ENCODE assay signal across 9 cellular contexts in the genomic region with DNA sequence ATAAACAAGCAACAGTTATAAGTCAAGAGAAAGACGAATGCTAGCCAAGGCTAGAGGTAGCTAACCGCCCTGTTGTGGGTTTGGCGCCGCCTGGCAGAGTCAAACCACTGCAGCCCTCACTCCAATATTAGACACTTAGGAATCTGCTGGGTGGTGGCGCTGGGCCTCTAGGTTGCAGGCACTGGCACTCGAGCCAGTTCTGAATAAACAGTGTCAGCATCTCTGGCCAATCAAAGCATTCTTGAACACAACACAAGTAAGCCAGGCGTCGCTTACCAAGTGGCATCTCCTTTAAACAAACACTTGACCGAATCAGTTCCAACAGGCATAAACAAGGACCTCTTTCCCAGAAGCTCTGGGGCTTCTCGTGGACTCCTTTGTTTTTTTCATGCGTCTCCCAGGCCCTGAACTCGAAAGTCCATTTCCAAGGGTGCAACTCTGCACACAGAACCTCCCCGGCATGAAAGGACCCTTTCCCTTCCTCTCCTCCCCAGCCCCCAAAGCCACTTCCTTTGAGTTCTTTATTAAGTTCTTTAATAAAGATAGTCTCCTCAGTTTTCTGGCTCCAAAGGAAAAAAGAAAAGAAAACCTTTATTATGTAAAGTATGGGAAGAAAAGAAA.
A peak's percentile ranks its signal among the peaks of the same experiment; 100 is the strongest.
DNase-seq lines count a peak whose midpoint lies in the region; ATAC-seq and TF ChIP-seq lines count a peak whose summit lies in the region.
"Had no signal": no experiment of that assay in that cellular context is flagged by ENCODE, and none has a peak within 500 bp of the region (broad histone marks: within the 10 kb centered on the region; RNA-seq: fewer than 3 reads in every experiment).

No MANE protein-coding gene starts in this region.

- no peaks in the 10 kb centered on the region for H3K27me3 ChIP-seq in transverse colon

- H3K27ac ChIP-seq in coronary artery (peak overlapping the region; percentile 78 to 80), transverse colon (peak overlapping the region; percentile 61 to 87 (median 69))

- H3K36me3 ChIP-seq in transverse colon: no peaks in the 10 kb centered on the region

- in situ Hi-C loops in transverse colon (cut with MboI; ENCODE audit: low pct_ligation_motif_present in 1 of 4, low pct_unique_long_range_greater_than_20kb in 1 of 4, low sequenced_read_pairs in 3 of 4): loop anchor here in 1 of 4 donors (25.0 kb wide), 1 partner anchor 394 kb away; no protein-coding TSS in a partner anchor

- 52 to 78% methylated on average over 9 to 13 of the region's 13 CpGs for WGBS in transverse colon (ENCODE audit: low coverage in 1 of 2), 2 donors

- no peak overlapping the region for H3K27ac Mint-ChIP-seq in activated naive CD4-positive, alpha-beta T cell treated with anti-CD3 and anti-CD28 coated beads, Interleukin-2, amount 10 ng/mL, durations not matched to agents 7 days and 5 days

- CTCF ChIA-PET in activated naive CD4-positive, alpha-beta T cell treated with anti-CD3 and anti-CD28 coated beads, Interleukin-2, amount 10 ng/mL, durations not matched to agents 7 days and 5 days (lab: Charles Lee): no interaction called here

- H3K4me1 Mint-ChIP-seq in activated naive CD4-positive, alpha-beta T cell treated with anti-CD3 and anti-CD28 coated beads, Interleukin-2, amount 10 ng/mL, durations not matched to agents 7 days and 5 days: peaks cover 5% of the 10 kb centered on the region

- H3K27me3 Mint-ChIP-seq in activated naive CD4-positive, alpha-beta T cell treated with anti-CD3 and anti-CD28 coated beads, Interleukin-2, amount 10 ng/mL, durations not matched to agents 7 days and 5 days: no peaks in the 10 kb centered on the region

- no peak for TF ChIP-seq POLR2A in transverse colon (IDR thresholded peaks at IDR 0.05)

- intact Hi-C loops in transverse colon (cut with DNase I; ENCODE audit: low total_unique reads): loop anchor here (5.0 to 10.0 kb wide), 2 partner anchors 139 to 286 kb away; no protein-coding TSS in a partner anchor

- no peak for ATAC-seq in HG03095 (IDR thresholded peaks at IDR 0.05; ENCODE audit: unreplicated experiment)

- peak overlapping the region; percentile 12 for H3K4me3 ChIP-seq in coronary artery
- no peak overlapping the region for H3K4me3 ChIP-seq in transverse colon

- H3K36me3 Mint-ChIP-seq in activated naive CD4-positive, alpha-beta T cell treated with anti-CD3 and anti-CD28 coated beads, Interleukin-2, amount 10 ng/mL, durations not matched to agents 7 days and 5 days: peaks cover 43% of the 10 kb centered on the region

- H3K9me3 Mint-ChIP-seq in activated naive CD4-positive, alpha-beta T cell treated with anti-CD3 and anti-CD28 coated beads, Interleukin-2, amount 10 ng/mL, durations not matched to agents 7 days and 5 days: peaks cover 36% of the 10 kb centered on the region

- no peaks in the 10 kb centered on the region for H3K9me3 ChIP-seq in transverse colon

- DNase-seq in NCI-H2029 treated with DMSO at 0.1 percent for 48 hours (lab: John Stamatoyannopoulos, UW): peak; percentile 75
- peak; percentile 79 for DNase-seq in coronary artery (ENCODE audit: low spot score)
- peak; percentile 92 for DNase-seq in midbrain (lab: John Stamatoyannopoulos, UW)
- peak; percentile 48 for DNase-seq in transverse colon
- DNase-seq in ureter (ENCODE audit: low spot score): no peak
- DNase-seq in activated naive CD4-positive, alpha-beta T cell treated with anti-CD3 and anti-CD28 coated beads, Interleukin-2, amount 10 ng/mL, durations not matched to agents 7 days and 5 days: no peak
- DNase-seq: central memory CD4-positive, alpha-beta T cell; NCI-H1930 had no signal

- TF ChIP-seq CTCF in coronary artery (IDR thresholded peaks at IDR 0.05) (no peak), transverse colon (IDR thresholded peaks at IDR 0.05) (no peak)

- H3K4me3 Mint-ChIP-seq in activated naive CD4-positive, alpha-beta T cell treated with anti-CD3 and anti-CD28 coated beads, Interleukin-2, amount 10 ng/mL, durations not matched to agents 7 days and 5 days: no peak overlapping the region

- peaks cover 20 to 44% (median 33%) of the 10 kb centered on the region in 4 donors for H3K4me1 ChIP-seq in transverse colon

- peak; percentile 74 for TF ChIP-seq EP300 in transverse colon (IDR thresholded peaks at IDR 0.05; ENCODE audit: low read depth)

Comparison
In these comparisons a context has a peak if more than half of its experiments do, and no peak if none do; other contexts are left out.
1. DNase-seq: peak in NCI-H2029 treated with DMSO at 0.1 percent for 48 hours (single experiment), coronary artery (single experiment), midbrain (single experiment) and transverse colon (single experiment); none in ureter (single experiment) and activated naive CD4-positive, alpha-beta T cell treated with anti-CD3 and anti-CD28 coated beads, Interleukin-2, amount 10 ng/mL, durations not matched to agents 7 days and 5 days (single experiment).